ENCODE assay signal across 8 cellular contexts in the genomic region with DNA sequence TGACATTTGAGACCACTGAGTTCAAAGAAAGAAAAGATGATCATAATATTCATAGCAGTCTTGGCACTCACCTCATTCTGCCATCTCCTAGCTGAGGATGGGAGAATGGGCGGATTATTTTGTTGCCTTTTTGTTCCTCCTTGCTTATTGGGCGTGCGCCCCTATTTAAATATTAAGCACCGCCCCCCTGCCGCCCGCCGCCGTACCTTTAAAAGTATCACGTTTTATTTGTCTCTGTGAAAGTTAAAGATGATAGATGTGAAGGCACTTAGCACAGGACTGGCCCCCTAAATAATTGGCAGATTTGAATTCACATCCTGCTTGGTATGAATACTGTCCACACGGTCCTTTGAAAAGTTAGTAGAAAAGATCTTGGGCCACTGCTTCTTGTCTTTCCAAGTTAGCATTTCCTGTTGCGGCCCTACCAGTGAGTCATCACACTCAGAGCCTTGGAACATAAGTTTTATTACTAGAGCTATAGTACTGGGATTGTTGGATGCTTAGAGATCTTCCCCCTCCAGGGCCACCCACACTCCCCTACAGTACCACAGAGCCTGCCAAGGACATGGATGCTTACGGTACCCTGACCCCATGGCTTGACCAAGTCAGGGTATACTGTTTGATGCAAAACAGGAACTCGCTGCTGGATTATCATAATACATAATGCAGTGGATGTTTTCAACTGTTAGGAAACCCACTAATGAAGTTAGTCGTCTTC. TPM values are rescaled to one million over a fixed set of nuclear protein-coding genes. Genes with fewer than 3 reads are reported as not detected.
DNase-seq lines count a peak whose midpoint lies in the region; ATAC-seq and TF ChIP-seq lines count a peak whose summit lies in the region.
"Not testable (repeated sequence)": the region's sequence is repeated elsewhere in the genome, so short reads cannot be mapped to it uniquely, and the experiment has no call there.

No MANE protein-coding gene starts in this region.

- not testable (repeated sequence) for H3K4me3 ChIP-seq in BLaER1 treated with 17β-estradiol and CSF1 and Interleukin-3, amounts not matched to agents 10 nM and 100 nM; foreskin fibroblast (ENCODE audit: low read depth in 1 of 2, low read length in 2 of 2); left lung; psoas muscle; tibial artery

- H3K27me3 ChIP-seq in BLaER1 treated with 17β-estradiol and CSF1 and Interleukin-3, amounts not matched to agents 10 nM and 100 nM; left lung; psoas muscle (ENCODE audit: insufficient read depth in 3 of 3, low read length in 2 of 3); tibial artery: not testable (repeated sequence)

- H3K9me3 Mint-ChIP-seq in chondrocyte (ENCODE audit: low read depth): not testable (repeated sequence)

- DNase-seq in HT1080 (ENCODE audit: low read depth) (peak; percentile 85), T1000 (lab: John Stamatoyannopoulos, UW) (peak; percentile 61), foreskin fibroblast (peak; percentile 65 to 67), tibial artery (peak in 1 of 2 donors; percentile 62)
- DNase-seq in chondrocyte (ENCODE audit: low spot score); left lung; psoas muscle: not testable (repeated sequence)

- WGBS in psoas muscle, 3 donors: 76 to 87% (median 79%) methylated on average over 14 of the region's 14 CpGs

- H3K4me1 Mint-ChIP-seq in chondrocyte (ENCODE audit: low read depth): peaks cover 48% of the 10 kb centered on the region

- ATAC-seq in left lung: peak; percentile 55
- ATAC-seq in psoas muscle: peak in 3 of 4 donors; percentile 10 to 29 (median 27)

- intact Hi-C loops in left lung (cut with DNase I); psoas muscle (cut with DNase I); tibial artery (cut with DNase I; ENCODE audit: low total_unique reads): not testable (repeated sequence)

- not testable (repeated sequence) for TF ChIP-seq CTCF in chondrocyte (IDR thresholded peaks at IDR 0.05); foreskin fibroblast (IDR thresholded peaks at IDR 0.05; ENCODE audit: low read depth, low read length); left lung (IDR thresholded peaks at IDR 0.05); psoas muscle (IDR thresholded peaks at IDR 0.05); tibial artery (IDR thresholded peaks at IDR 0.05)

- H3K27me3 Mint-ChIP-seq in chondrocyte (ENCODE audit: low read depth): not testable (repeated sequence)

- peaks cover 53 to 94% (median 84%) of the 10 kb centered on the region in 11 experiments for H3K36me3 ChIP-seq in BLaER1 treated with 17β-estradiol and CSF1 and Interleukin-3, amounts not matched to agents 10 nM and 100 nM
- H3K36me3 ChIP-seq in left lung (peaks cover 0 to 95% of the 10 kb centered on the region in 2 donors), psoas muscle (ENCODE audit: insufficient read depth in 1 of 2, low read depth in 1 of 2) (peaks cover 0 to 38% of the 10 kb centered on the region in 2 donors), tibial artery (peaks cover 16 to 62% (median 53%) of the 10 kb centered on the region in 3 donors)

- peaks cover 3 to 83% (median 12%) of the 10 kb centered on the region in 10 experiments; a peak in 18 of 20 replicates for H3K4me1 ChIP-seq in BLaER1 treated with 17β-estradiol and CSF1 and Interleukin-3, amounts not matched to agents 10 nM and 100 nM
- H3K4me1 ChIP-seq in left lung: peaks cover 0 to 21% of the 10 kb centered on the region in 2 donors
- H3K4me1 ChIP-seq in psoas muscle: not testable (repeated sequence)
- peaks cover 0 to 48% (median 7%) of the 10 kb centered on the region in 4 donors for H3K4me1 ChIP-seq in tibial artery

- H3K9me3 ChIP-seq in BLaER1 treated with 17β-estradiol and CSF1 and Interleukin-3, amounts not matched to agents 10 nM and 100 nM (replicated peaks in 1 of 11); left lung; psoas muscle; tibial artery: not testable (repeated sequence)

- H3K4me3 Mint-ChIP-seq in chondrocyte (ENCODE audit: unreplicated experiment): not testable (repeated sequence)

- peak overlapping the region in 6 of 11 experiments; percentile 4 to 73 (median 52); a peak in 7 of 22 replicates for H3K27ac ChIP-seq in BLaER1 treated with 17β-estradiol and CSF1 and Interleukin-3, amounts not matched to agents 10 nM and 100 nM
- peak overlapping the region; percentile 1 to 28 for H3K27ac ChIP-seq in left lung
- peak overlapping the region; percentile 52 for H3K27ac ChIP-seq in psoas muscle
- H3K27ac ChIP-seq in tibial artery: peak overlapping the region; percentile 43 to 48

- H3K36me3 Mint-ChIP-seq in chondrocyte (ENCODE audit: low read depth): peaks cover 48% of the 10 kb centered on the region

- H3K4me2 ChIP-seq in BLaER1 treated with 17β-estradiol and CSF1 and Interleukin-3, amounts not matched to agents 10 nM and 100 nM: peak overlapping the region in 7 of 11 experiments; percentile 3 to 83 (median 66); a peak in 11 of 22 replicates

- H3K27ac Mint-ChIP-seq in chondrocyte (ENCODE audit: unreplicated experiment): peak overlapping the region; percentile 84

- H3K9ac ChIP-seq in BLaER1 treated with 17β-estradiol and CSF1 and Interleukin-3, amounts not matched to agents 10 nM and 100 nM: peak overlapping the region in 4 of 11 experiments; percentile 1 to 33 (median 8); a peak in 2 of 22 replicates

- H4K20me1 ChIP-seq in BLaER1 treated with 17β-estradiol and CSF1 and Interleukin-3, amounts not matched to agents 10 nM and 100 nM: peaks cover 25 to 98% (median 61%) of the 10 kb centered on the region in 11 experiments; a peak in 19 of 22 replicates

RNA-seq across cellular contexts. Expression of a gene that starts 30.5 kb away (rescaled TPM):
- 68.0 and 85.5 TPM in 2 replicates for total RNA-seq in HT1080 (2014; rRNA removed; shearing (Covaris generic))
- polyA plus RNA-seq in HT1080 (2015; cell fraction: cytosol; rRNA removed): 51.7 and 58.0 TPM in 2 replicates
- 18.6 and 18.8 TPM in 2 replicates for polyA plus RNA-seq in HT1080 (2015; cell fraction: nucleus; rRNA removed)
- total RNA-seq in chondrocyte: 47.4 to 50.3 TPM (median 49.3 TPM) in 3 replicates
- 10 to 100 TPM; 33.6 to 38.1 TPM for total RNA-seq in left lung
- 10 to 100 TPM; 21.8 to 34.3 (median 23.8) TPM for total RNA-seq in psoas muscle
- 10 to 100 TPM; 41.6 to 78.0 (median 54.2) TPM for polyA plus RNA-seq in psoas muscle

RNA-seq across cellular contexts. Expression of a gene that starts 50.6 kb away (rescaled TPM):
- total RNA-seq in HT1080 (2014; rRNA removed; shearing (Covaris generic)): 32.4 and 42.1 TPM in 2 replicates
- polyA plus RNA-seq in HT1080 (2015; cell fraction: cytosol; rRNA removed): 28.0 and 28.6 TPM in 2 replicates
- 46.4 and 49.2 TPM in 2 replicates for polyA plus RNA-seq in HT1080 (2015; cell fraction: nucleus; rRNA removed)
- total RNA-seq in chondrocyte (120 to 156 TPM (median 125 TPM) in 3 replicates), left lung (100 to 1,000 TPM; 103 to 111 TPM), psoas muscle (10 to 100 TPM; 52.3 to 82.5 (median 59.3) TPM)
- 10 to 100 TPM; 22.1 to 45.5 (median 24.8) TPM for polyA plus RNA-seq in psoas muscle
